In genomic region chr3:114401346-114401745, GRCh38 we compare ENCODE assay signal across 14 cellular contexts.
"Had no signal": no experiment of that assay in that cellular context is flagged by ENCODE, and none has a peak within 500 bp of the region (broad histone marks: within the 10 kb centered on the region; RNA-seq: fewer than 3 reads in every experiment).

No MANE protein-coding gene starts in this region.

- H3K9me3 ChIP-seq: SJCRH30, tibial artery had no signal

- H3K4me3 ChIP-seq: SJCRH30, tibial artery had no signal

- DNase-seq: activated CD4-positive, alpha-beta T cell treated with anti-CD3 and anti-CD28 coated beads for 1 hour; activated CD4-positive, alpha-beta T cell treated with anti-CD3 and anti-CD28 coated beads, Interleukin-2, amount 50 U/mL, for 48 hours; activated CD8-positive, alpha-beta memory T cell treated with anti-CD3 and anti-CD28 coated beads, Interleukin-2, amount 10 ng/mL, durations not matched to agents 7 days and 5 days; activated effector memory CD4-positive, alpha-beta T cell treated with Interleukin-2 at 50 U/mL for 16 hours; activated T-cell treated with anti-CD3 and anti-CD28 coated beads, Interleukin-2, amount 50 U/mL, for 24 hours; amniotic stem cell; foreskin melanocyte; occipital lobe; SJCRH30; small intestine; tibial artery had no signal

- H3K27me3 ChIP-seq: SJCRH30, tibial artery had no signal

- H3K27ac ChIP-seq: SJCRH30, tibial artery had no signal

- ATAC-seq: activated CD8-positive, alpha-beta memory T cell treated with anti-CD3 and anti-CD28 coated beads, Interleukin-2, amount 10 ng/mL, durations not matched to agents 7 days and 5 days; activated naive CD4-positive, alpha-beta T cell treated with anti-CD3 and anti-CD28 coated beads, Interleukin-2, amount 50 U/mL, for 72 hours; natural killer cell treated with Interleukin-12 subunit alpha and Interleukin-12 subunit beta and Interleukin-15 and Interleukin-18, amount 100 ng/mL, for 72 hours; stimulated activated effector memory CD8-positive, alpha-beta T cell treated with anti-CD3 and anti-CD28 coated beads, Interleukin-12 subunit alpha, Interleukin-12 subunit beta, amount 100 ng/mL, for 72 hours had no signal

- H3K36me3 ChIP-seq: SJCRH30, tibial artery had no signal
